Comparison of ENCODE assay signal across 8 cellular contexts in genomic region chr12:25364529-25365339, GRCh38.
DNase-seq lines count a peak whose midpoint lies in the region; ATAC-seq, FAIRE-seq and TF ChIP-seq lines count a peak whose summit lies in the region.

No MANE protein-coding gene starts in this region.

- 51 to 63% methylated on average over 5 of the region's 5 CpGs for WGBS in lower leg skin, 2 donors

- peak overlapping the region in 5 of 6 donors; percentile 30 to 69 (median 63) for H3K27ac Mint-ChIP-seq in immature natural killer cell

- H3K4me1 ChIP-seq in Loucy (ENCODE audit: insufficient read depth, low read length, poor library complexity, severe bottlenecking): peaks cover 6% of the 10 kb centered on the region

- H3K9me3 ChIP-seq in Loucy (ENCODE audit: insufficient read depth, low read depth, low read length) (no peaks in the 10 kb centered on the region), MG63 (no peaks in the 10 kb centered on the region)

- DNase-seq in GM18507 (ENCODE audit: extremely low spot score, insufficient read length, low read depth): no peak
- peak in 1 of 3 donors; percentile 18 for DNase-seq in immature natural killer cell
- DNase-seq in MG63: no peak
- DNase-seq in frontal cortex (ENCODE audit: low spot score in 2 of 2): no peak
- no peak for DNase-seq in lower leg skin (ENCODE audit: low spot score in 2 of 2)
- no peak for DNase-seq in HUDEP-2 (lab: John Stamatoyannopoulos, UW; ENCODE audit: unreplicated experiment in 76 of 76)

- H3K36me3 Mint-ChIP-seq in immature natural killer cell: no peaks in the 10 kb centered on the region

- FAIRE-seq in GM18507 (lab: Jason Lieb, UNC) (peak; percentile 91), frontal cortex (lab: Jason Lieb, UNC) (no peak)

- intact Hi-C loops in lower leg skin (cut with DNase I; ENCODE audit: low total_unique reads): no loop called here

- peak overlapping the region; percentile 26 for H3K4me2 ChIP-seq in Loucy (ENCODE audit: low read depth, low read length, poor library complexity, severe bottlenecking)

- H3K27me3 ChIP-seq in Loucy (ENCODE audit: insufficient read depth, low read length, poor library complexity, severe bottlenecking): no peaks in the 10 kb centered on the region
- H3K27me3 ChIP-seq in MG63: no peaks in the 10 kb centered on the region

- no peaks in the 10 kb centered on the region for H3K9me3 Mint-ChIP-seq in immature natural killer cell

- no peaks in the 10 kb centered on the region for H3K27me3 Mint-ChIP-seq in immature natural killer cell (ENCODE audit: low read depth in 3 of 3)

- H3F3A ChIP-seq in Loucy (ENCODE audit: low read depth): no peaks in the 10 kb centered on the region

- peak overlapping the region; percentile 75; the same call in 1 of the 2 replicates for H2AFZ ChIP-seq in Loucy (ENCODE audit: low read length)

- H3K36me3 ChIP-seq in Loucy (ENCODE audit: insufficient read depth, low read length) (no peaks in the 10 kb centered on the region), MG63 (no peaks in the 10 kb centered on the region)

- TF ChIP-seq POLR2A in lower leg skin (IDR thresholded peaks at IDR 0.05): no peak

- H3K79me2 ChIP-seq in Loucy (ENCODE audit: insufficient read depth, low read length): no peaks in the 10 kb centered on the region

- ATAC-seq in GM21825 (IDR thresholded peaks at IDR 0.05; ENCODE audit: unreplicated experiment): peak; percentile 85

- H3K9me2 ChIP-seq in Loucy (replicated peaks; ENCODE audit: low read depth, low read length): no peaks in the 10 kb centered on the region

- peak overlapping the region; percentile 36 to 72 (median 44) for H3K4me3 Mint-ChIP-seq in immature natural killer cell

- H4K20me1 ChIP-seq in Loucy (ENCODE audit: insufficient read depth, low read length, poor library complexity, severe bottlenecking): no peaks in the 10 kb centered on the region

- no peak overlapping the region for H3K9ac ChIP-seq in Loucy (ENCODE audit: low read depth, low read length, poor library complexity, severe bottlenecking)

- no peak for TF ChIP-seq CTCF in Loucy (conservative IDR thresholded peaks at IDR 0.05; ENCODE audit: low read length)
- TF ChIP-seq CTCF in lower leg skin (IDR thresholded peaks at IDR 0.05): no peak

- H3K4me3 ChIP-seq in Loucy (ENCODE audit: low read length, poor library complexity, severe bottlenecking): no peak overlapping the region
- no peak overlapping the region for H3K4me3 ChIP-seq in MG63
- no peak overlapping the region for H3K4me3 ChIP-seq in lower leg skin (ENCODE audit: low read depth, poor library complexity, severe bottlenecking)

- H3K4me1 Mint-ChIP-seq in immature natural killer cell: peaks cover 14 to 15% of the 10 kb centered on the region in 2 donors
